9 cellular contexts compared by ENCODE assay signal in genomic region chr17:59828478-59828760, GRCh38.
DNase-seq lines count a peak whose midpoint lies in the region; ATAC-seq and TF ChIP-seq lines count a peak whose summit lies in the region.
"Had no signal": no experiment of that assay in that cellular context is flagged by ENCODE, and none has a peak within 500 bp of the region (broad histone marks: within the 10 kb centered on the region; RNA-seq: fewer than 3 reads in every experiment).

No MANE protein-coding gene starts in this region.

- POLR2A ChIA-PET in AG04450 (lab: Yijun Ruan, JAX): interaction anchor here (0.6 to 1.8 kb wide), 3 partner anchors 25 to 54 kb away, joined by 3 to 11 read pairs (median 4); no protein-coding TSS in a partner anchor
- POLR2A ChIA-PET in MCF 10A (lab: Yijun Ruan, JAX): interaction anchor here (0.7 to 8.3 kb wide), 10 partner anchors 9 to 76 kb away, joined by 3 to 121 read pairs (median 16); no protein-coding TSS in a partner anchor

- no peak for ATAC-seq in natural killer cell

- H3K4me3 ChIP-seq in AG04450 (ENCODE audit: low read depth, low read length): no peak overlapping the region

- no peaks in the 10 kb centered on the region for H3K27me3 Mint-ChIP-seq in MCF 10A (ENCODE audit: insufficient read depth, unreplicated experiment)
- no peaks in the 10 kb centered on the region for H3K27me3 Mint-ChIP-seq in natural killer cell (ENCODE audit: low read depth in 2 of 2)

- H3K27ac Mint-ChIP-seq in MCF 10A (ENCODE audit: low read depth, unreplicated experiment): peak overlapping the region; percentile 94
- H3K27ac Mint-ChIP-seq in natural killer cell: peak overlapping the region; percentile 91 to 97

- CTCF ChIA-PET in AG04450 (lab: Charles Lee) (interaction anchor here (0.8 to 1.5 kb wide), 3 partner anchors 17 to 82 kb away, joined by 3 to 6 read pairs (median 5); no protein-coding TSS in a partner anchor), MCF 10A (lab: Yijun Ruan, JAX) (interaction anchor here (0.6 to 1.3 kb wide), 4 partner anchors 31 to 663 kb away, joined by 3 to 7 read pairs (median 5); no protein-coding TSS in a partner anchor)

- no TSS peak for BruUV-seq in MCF 10A (replicated peaks; lab: Mats Ljungman, UMichigan)

- H3K27me3 ChIP-seq in AG04450 (ENCODE audit: control insufficient read depth, insufficient read depth, low read length): no peaks in the 10 kb centered on the region

- H3K36me3 Mint-ChIP-seq in MCF 10A (ENCODE audit: insufficient read depth, unreplicated experiment) (peaks cover 7% of the 10 kb centered on the region), natural killer cell (no peaks in the 10 kb centered on the region)

- DNase-seq in AG04450 (ENCODE audit: low read depth, low spot score): no peak
- DNase-seq in MCF 10A (ENCODE audit: unreplicated experiment): no peak
- DNase-seq in natural killer cell: no peak
- DNase-seq in cortex of kidney (lab: John Stamatoyannopoulos, UW): no peak
- no peak for DNase-seq in erythroblast (lab: John Stamatoyannopoulos, UW)
- DNase-seq in COR-L47 (lab: John Stamatoyannopoulos, UW): no peak
- no peak for DNase-seq in HCEC 1CT
- DNase-seq: KBM-7 had no signal

- intact Hi-C loops in MCF 10A (cut with micrococcal nuclease): loop anchor here (2.0 kb wide), 1 partner anchor 42 kb away; no protein-coding TSS in a partner anchor
- intact Hi-C loops in natural killer cell (cut with micrococcal nuclease): no loop called here

- no peaks in the 10 kb centered on the region for H3K9me3 ChIP-seq in AG04450 (ENCODE audit: control insufficient read depth, insufficient read depth, low read length)
- no peaks in the 10 kb centered on the region for H3K9me3 ChIP-seq in KOPT-K1 (ENCODE audit: insufficient read depth, low read length, poor library complexity, severe bottlenecking)

- no peaks in the 10 kb centered on the region for H3K36me3 ChIP-seq in KOPT-K1 (ENCODE audit: insufficient read depth, low read length)

- TF ChIP-seq POLR2A in erythroblast (IDR thresholded peaks at IDR 0.05; ENCODE audit: low read length): no peak

- H3K9me3 Mint-ChIP-seq in MCF 10A (ENCODE audit: unreplicated experiment): no peaks in the 10 kb centered on the region
- H3K9me3 Mint-ChIP-seq in natural killer cell: no peaks in the 10 kb centered on the region

- H3K27ac ChIP-seq in AG04450 (ENCODE audit: low read depth, low read length) (peak overlapping the region; percentile 85), KOPT-K1 (ENCODE audit: low read depth, low read length, poor library complexity, severe bottlenecking) (peak overlapping the region; percentile 80)

- H3K4me1 Mint-ChIP-seq in MCF 10A (ENCODE audit: insufficient read depth, unreplicated experiment) (peaks cover 24% of the 10 kb centered on the region), natural killer cell (peaks cover 41 to 44% of the 10 kb centered on the region in 2 donors)

- TF ChIP-seq CTCF in AG04450 (IDR thresholded peaks at IDR 0.05; ENCODE audit: low read depth, low read length): no peak
- TF ChIP-seq CTCF in MCF 10A (IDR thresholded peaks at IDR 0.05; ENCODE audit: unreplicated experiment): no peak
- no peak for TF ChIP-seq CTCF in natural killer cell (IDR thresholded peaks at IDR 0.05)

- H3K4me3 Mint-ChIP-seq in MCF 10A (ENCODE audit: unreplicated experiment) (peak overlapping the region; percentile 61), natural killer cell (peak overlapping the region; percentile 81)
